2 cellular contexts compared by ENCODE assay signal in the genomic region with DNA sequence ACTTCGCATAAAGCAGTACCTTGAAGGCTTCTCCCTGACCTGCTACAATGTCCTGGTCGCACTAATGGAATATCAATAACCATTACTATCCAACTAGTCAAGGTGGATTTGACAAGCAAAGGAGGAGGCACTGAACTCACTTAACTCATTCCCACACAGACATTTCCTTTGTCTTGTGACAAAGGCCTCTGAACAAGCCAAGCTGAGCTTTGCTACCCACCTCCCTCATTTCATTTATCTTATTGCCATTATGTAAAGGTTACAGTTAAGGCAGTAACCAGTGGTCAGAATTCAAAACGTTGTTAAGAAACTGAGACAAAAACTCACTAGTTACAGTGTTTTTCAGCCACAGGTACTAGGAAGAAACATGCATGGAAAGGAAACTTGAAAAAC.
TF ChIP-seq lines count a peak whose summit lies in the region.

No MANE protein-coding gene starts in this region.

TF ChIP-seq in liver, 16 proteins besides CTCF, POLR2A, EP300 and RAD21 (continued from another document):
- TF ChIP-seq TAF1 (conservative IDR thresholded peaks at IDR 0.05) (no peak), HNF4A (conservative IDR thresholded peaks at IDR 0.05) (no peak), FOXA1 (IDR thresholded peaks at IDR 0.05) (no peak), NR2F2 (IDR thresholded peaks at IDR 0.05) (no peak), RXRA (IDR thresholded peaks at IDR 0.05) (no peak), SP1 (IDR thresholded peaks at IDR 0.05) (no peak), HNF4G (IDR thresholded peaks at IDR 0.05) (no peak), EGR1 (IDR thresholded peaks at IDR 0.05; ENCODE audit: low read depth in 2 of 2) (no peak), YY1 (IDR thresholded peaks at IDR 0.05) (no peak), FOXA2 (IDR thresholded peaks at IDR 0.05) (no peak), GABPA (IDR thresholded peaks at IDR 0.05 in 1 of 2, conservative IDR thresholded peaks at IDR 0.05 in 1 of 2) (no peak)
- TF ChIP-seq, protein P1, sequence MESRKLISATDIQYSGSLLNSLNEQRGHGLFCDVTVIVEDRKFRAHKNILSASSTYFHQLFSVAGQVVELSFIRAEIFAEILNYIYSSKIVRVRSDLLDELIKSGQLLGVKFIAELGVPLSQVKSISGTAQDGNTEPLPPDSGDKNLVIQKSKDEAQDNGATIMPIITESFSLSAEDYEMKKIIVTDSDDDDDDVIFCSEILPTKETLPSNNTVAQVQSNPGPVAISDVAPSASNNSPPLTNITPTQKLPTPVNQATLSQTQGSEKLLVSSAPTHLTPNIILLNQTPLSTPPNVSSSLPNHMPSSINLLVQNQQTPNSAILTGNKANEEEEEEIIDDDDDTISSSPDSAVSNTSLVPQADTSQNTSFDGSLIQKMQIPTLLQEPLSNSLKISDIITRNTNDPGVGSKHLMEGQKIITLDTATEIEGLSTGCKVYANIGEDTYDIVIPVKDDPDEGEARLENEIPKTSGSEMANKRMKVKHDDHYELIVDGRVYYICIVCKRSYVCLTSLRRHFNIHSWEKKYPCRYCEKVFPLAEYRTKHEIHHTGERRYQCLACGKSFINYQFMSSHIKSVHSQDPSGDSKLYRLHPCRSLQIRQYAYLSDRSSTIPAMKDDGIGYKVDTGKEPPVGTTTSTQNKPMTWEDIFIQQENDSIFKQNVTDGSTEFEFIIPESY (IDR thresholded peaks at IDR 0.05), result no peak
- TF ChIP-seq, protein P2, sequence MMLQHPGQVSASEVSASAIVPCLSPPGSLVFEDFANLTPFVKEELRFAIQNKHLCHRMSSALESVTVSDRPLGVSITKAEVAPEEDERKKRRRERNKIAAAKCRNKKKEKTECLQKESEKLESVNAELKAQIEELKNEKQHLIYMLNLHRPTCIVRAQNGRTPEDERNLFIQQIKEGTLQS (IDR thresholded peaks at IDR 0.05), result no peak
- TF ChIP-seq, protein P3, sequence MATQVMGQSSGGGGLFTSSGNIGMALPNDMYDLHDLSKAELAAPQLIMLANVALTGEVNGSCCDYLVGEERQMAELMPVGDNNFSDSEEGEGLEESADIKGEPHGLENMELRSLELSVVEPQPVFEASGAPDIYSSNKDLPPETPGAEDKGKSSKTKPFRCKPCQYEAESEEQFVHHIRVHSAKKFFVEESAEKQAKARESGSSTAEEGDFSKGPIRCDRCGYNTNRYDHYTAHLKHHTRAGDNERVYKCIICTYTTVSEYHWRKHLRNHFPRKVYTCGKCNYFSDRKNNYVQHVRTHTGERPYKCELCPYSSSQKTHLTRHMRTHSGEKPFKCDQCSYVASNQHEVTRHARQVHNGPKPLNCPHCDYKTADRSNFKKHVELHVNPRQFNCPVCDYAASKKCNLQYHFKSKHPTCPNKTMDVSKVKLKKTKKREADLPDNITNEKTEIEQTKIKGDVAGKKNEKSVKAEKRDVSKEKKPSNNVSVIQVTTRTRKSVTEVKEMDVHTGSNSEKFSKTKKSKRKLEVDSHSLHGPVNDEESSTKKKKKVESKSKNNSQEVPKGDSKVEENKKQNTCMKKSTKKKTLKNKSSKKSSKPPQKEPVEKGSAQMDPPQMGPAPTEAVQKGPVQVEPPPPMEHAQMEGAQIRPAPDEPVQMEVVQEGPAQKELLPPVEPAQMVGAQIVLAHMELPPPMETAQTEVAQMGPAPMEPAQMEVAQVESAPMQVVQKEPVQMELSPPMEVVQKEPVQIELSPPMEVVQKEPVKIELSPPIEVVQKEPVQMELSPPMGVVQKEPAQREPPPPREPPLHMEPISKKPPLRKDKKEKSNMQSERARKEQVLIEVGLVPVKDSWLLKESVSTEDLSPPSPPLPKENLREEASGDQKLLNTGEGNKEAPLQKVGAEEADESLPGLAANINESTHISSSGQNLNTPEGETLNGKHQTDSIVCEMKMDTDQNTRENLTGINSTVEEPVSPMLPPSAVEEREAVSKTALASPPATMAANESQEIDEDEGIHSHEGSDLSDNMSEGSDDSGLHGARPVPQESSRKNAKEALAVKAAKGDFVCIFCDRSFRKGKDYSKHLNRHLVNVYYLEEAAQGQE (IDR thresholded peaks at IDR 0.05), result no peak
- TF ChIP-seq, protein P4, sequence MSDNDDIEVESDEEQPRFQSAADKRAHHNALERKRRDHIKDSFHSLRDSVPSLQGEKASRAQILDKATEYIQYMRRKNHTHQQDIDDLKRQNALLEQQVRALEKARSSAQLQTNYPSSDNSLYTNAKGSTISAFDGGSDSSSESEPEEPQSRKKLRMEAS (IDR thresholded peaks at IDR 0.05), result no peak
TF ChIP-seq in liver: peak in this region for 0.

TF ChIP-seq in HepG2, 621 proteins besides CTCF, POLR2A, EP300 and RAD21:
- no peak for TF ChIP-seq ZNF260 (CRISPR knock-in tag; IDR thresholded peaks at IDR 0.05; ENCODE audit: borderline replicate concordance, low read depth)
- TF ChIP-seq, protein P5, sequence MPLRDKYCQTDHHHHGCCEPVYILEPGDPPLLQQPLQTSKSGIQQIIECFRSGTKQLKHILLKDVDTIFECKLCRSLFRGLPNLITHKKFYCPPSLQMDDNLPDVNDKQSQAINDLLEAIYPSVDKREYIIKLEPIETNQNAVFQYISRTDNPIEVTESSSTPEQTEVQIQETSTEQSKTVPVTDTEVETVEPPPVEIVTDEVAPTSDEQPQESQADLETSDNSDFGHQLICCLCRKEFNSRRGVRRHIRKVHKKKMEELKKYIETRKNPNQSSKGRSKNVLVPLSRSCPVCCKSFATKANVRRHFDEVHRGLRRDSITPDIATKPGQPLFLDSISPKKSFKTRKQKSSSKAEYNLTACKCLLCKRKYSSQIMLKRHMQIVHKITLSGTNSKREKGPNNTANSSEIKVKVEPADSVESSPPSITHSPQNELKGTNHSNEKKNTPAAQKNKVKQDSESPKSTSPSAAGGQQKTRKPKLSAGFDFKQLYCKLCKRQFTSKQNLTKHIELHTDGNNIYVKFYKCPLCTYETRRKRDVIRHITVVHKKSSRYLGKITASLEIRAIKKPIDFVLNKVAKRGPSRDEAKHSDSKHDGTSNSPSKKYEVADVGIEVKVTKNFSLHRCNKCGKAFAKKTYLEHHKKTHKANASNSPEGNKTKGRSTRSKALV (CRISPR knock-in tag; IDR thresholded peaks at IDR 0.05), result no peak
